8 cellular contexts compared by ENCODE assay signal in genomic region chr4:180059216-180059881, GRCh38.
A peak's percentile ranks its signal among the peaks of the same experiment; 100 is the strongest.
DNase-seq lines count a peak whose midpoint lies in the region; ATAC-seq, FAIRE-seq and TF ChIP-seq lines count a peak whose summit lies in the region.

No MANE protein-coding gene starts in this region.

- H3K27me3 Mint-ChIP-seq in activated CD8-positive, alpha-beta memory T cell treated with anti-CD3 and anti-CD28 coated beads, Interleukin-2, amount 10 ng/mL, durations not matched to agents 7 days and 5 days: peaks cover 38% of the 10 kb centered on the region

- CTCF ChIA-PET in activated CD8-positive, alpha-beta memory T cell treated with anti-CD3 and anti-CD28 coated beads, Interleukin-2, amount 10 ng/mL, durations not matched to agents 7 days and 5 days (lab: Charles Lee): no interaction called here

- peaks cover 2% of the 10 kb centered on the region for H3K36me3 Mint-ChIP-seq in activated CD8-positive, alpha-beta memory T cell treated with anti-CD3 and anti-CD28 coated beads, Interleukin-2, amount 10 ng/mL, durations not matched to agents 7 days and 5 days

- H3K9me3 ChIP-seq in skeletal muscle satellite cell (replicated peaks; ENCODE audit: low read length): no peaks in the 10 kb centered on the region

- H3K36me3 ChIP-seq in skeletal muscle satellite cell (ENCODE audit: insufficient read depth, low read length): no peaks in the 10 kb centered on the region

- DNase-seq in NCI-H82 (lab: John Stamatoyannopoulos, UW) (peak; percentile 25), NCI-H82 treated with DMSO at 0.1 percent for 48 hours (lab: John Stamatoyannopoulos, UW; ENCODE audit: unreplicated experiment) (no peak), D721Med (ENCODE audit: insufficient read length, low spot score) (no peak)
- no peak for DNase-seq in activated CD8-positive, alpha-beta memory T cell treated with anti-CD3 and anti-CD28 coated beads, Interleukin-2, amount 10 ng/mL, durations not matched to agents 7 days and 5 days

- FAIRE-seq in D721Med (lab: Jason Lieb, UNC): no peak

- no peak overlapping the region for H3K9ac ChIP-seq in skeletal muscle satellite cell (ENCODE audit: low read depth, low read length)

- peaks cover 11% of the 10 kb centered on the region for H3K4me1 ChIP-seq in skeletal muscle satellite cell (ENCODE audit: control insufficient read depth, insufficient read depth, low read length)

- TF ChIP-seq CTCF in D721Med (IDR thresholded peaks at IDR 0.05; ENCODE audit: insufficient read depth, missing control alignments): no peak

- peak; percentile 9 for ATAC-seq in HG03097 (IDR thresholded peaks at IDR 0.05; ENCODE audit: low FRiP score, unreplicated experiment)
- ATAC-seq in activated CD8-positive, alpha-beta memory T cell treated with anti-CD3 and anti-CD28 coated beads, Interleukin-2, amount 10 ng/mL, durations not matched to agents 7 days and 5 days: no peak
- ATAC-seq in HG02870 (IDR thresholded peaks at IDR 0.05; ENCODE audit: unreplicated experiment): no peak

- H3K4me1 Mint-ChIP-seq in activated CD8-positive, alpha-beta memory T cell treated with anti-CD3 and anti-CD28 coated beads, Interleukin-2, amount 10 ng/mL, durations not matched to agents 7 days and 5 days: peaks cover 10% of the 10 kb centered on the region

- peak overlapping the region; percentile 90 for H3K4me2 ChIP-seq in skeletal muscle satellite cell (ENCODE audit: low read length)

- H3K4me3 Mint-ChIP-seq in activated CD8-positive, alpha-beta memory T cell treated with anti-CD3 and anti-CD28 coated beads, Interleukin-2, amount 10 ng/mL, durations not matched to agents 7 days and 5 days: peak overlapping the region; percentile 53

- peak overlapping the region; percentile 67 for H3K27ac Mint-ChIP-seq in activated CD8-positive, alpha-beta memory T cell treated with anti-CD3 and anti-CD28 coated beads, Interleukin-2, amount 10 ng/mL, durations not matched to agents 7 days and 5 days

- H3K4me3 ChIP-seq in iPS-11a (ENCODE audit: low read depth, low read length) (peak overlapping the region; percentile 86), skeletal muscle satellite cell (ENCODE audit: low read length) (peak overlapping the region; percentile 63)

- H3K27me3 ChIP-seq in skeletal muscle satellite cell (ENCODE audit: control insufficient read depth, insufficient read depth, low read length): peaks cover 37% of the 10 kb centered on the region

- no peaks in the 10 kb centered on the region for H3K9me3 Mint-ChIP-seq in activated CD8-positive, alpha-beta memory T cell treated with anti-CD3 and anti-CD28 coated beads, Interleukin-2, amount 10 ng/mL, durations not matched to agents 7 days and 5 days (ENCODE audit: low read depth)
